Comparison of ENCODE assay signal across 18 cellular contexts in genomic region chr4:126915999-126916625, GRCh38.
DNase-seq lines count a peak whose midpoint lies in the region; ATAC-seq and TF ChIP-seq lines count a peak whose summit lies in the region.
"Had no signal": no experiment of that assay in that cellular context is flagged by ENCODE, and none has a peak within 500 bp of the region (broad histone marks: within the 10 kb centered on the region; RNA-seq: fewer than 3 reads in every experiment).

No MANE protein-coding gene starts in this region.

- DNase-seq in NCI-H2171 treated with DMSO at 0.1 percent for 48 hours (lab: John Stamatoyannopoulos, UW) (peak; percentile 16), NCI-H2171 (lab: John Stamatoyannopoulos, UW) (no peak), lower lobe of right lung (no peak), upper lobe of right lung (no peak), AG08395 (ENCODE audit: low spot score) (no peak)
- DNase-seq in activated CD4-positive, alpha-beta T cell treated with anti-CD3 and anti-CD28 coated beads for 36 hours = no peak
- DNase-seq: activated CD4-positive, alpha-beta T cell treated with anti-CD3 and anti-CD28 coated beads, Interleukin-2, amount 50 U/mL, for 1 hour; activated naive CD4-positive, alpha-beta T cell treated with anti-CD3 and anti-CD28 coated beads, Interleukin-2, amount 10 ng/mL, durations not matched to agents 7 days and 5 days; CD8-positive, alpha-beta T cell; KBM-7; left ventricle myocardium inferior; Right ventricle myocardium superior; spleen; transverse colon had no signal

- H3K27me3 Mint-ChIP-seq in brain = no peaks in the 10 kb centered on the region
- no peaks in the 10 kb centered on the region for H3K27me3 Mint-ChIP-seq in activated CD4-positive, alpha-beta T cell treated with anti-CD3 and anti-CD28 coated beads for 36 hours
- H3K27me3 Mint-ChIP-seq: activated naive CD4-positive, alpha-beta T cell treated with anti-CD3 and anti-CD28 coated beads, Interleukin-2, amount 10 ng/mL, durations not matched to agents 7 days and 5 days had no signal

- peak overlapping the region in 4 of 5 experiments; percentile 32 to 60 (median 50) for H3K4me3 Mint-ChIP-seq in brain
- no peak overlapping the region for H3K4me3 Mint-ChIP-seq in activated CD4-positive, alpha-beta T cell treated with anti-CD3 and anti-CD28 coated beads for 36 hours
- H3K4me3 Mint-ChIP-seq: activated naive CD4-positive, alpha-beta T cell treated with anti-CD3 and anti-CD28 coated beads, Interleukin-2, amount 10 ng/mL, durations not matched to agents 7 days and 5 days; CD8-positive, alpha-beta T cell had no signal

- intact Hi-C loops in lower lobe of right lung (cut with DNase I) = no loop called here
- intact Hi-C loops in upper lobe of right lung (cut with DNase I) = no loop called here
- intact Hi-C loops in activated CD4-positive, alpha-beta T cell treated with anti-CD3 and anti-CD28 coated beads for 36 hours (cut with DNase I, micrococcal nuclease) = no loop called here

- H3K36me3 Mint-ChIP-seq in brain = no peaks in the 10 kb centered on the region
- no peaks in the 10 kb centered on the region for H3K36me3 Mint-ChIP-seq in activated CD4-positive, alpha-beta T cell treated with anti-CD3 and anti-CD28 coated beads for 36 hours (ENCODE audit: low read depth)
- H3K36me3 Mint-ChIP-seq: activated naive CD4-positive, alpha-beta T cell treated with anti-CD3 and anti-CD28 coated beads, Interleukin-2, amount 10 ng/mL, durations not matched to agents 7 days and 5 days; CD8-positive, alpha-beta T cell had no signal

- no peaks in the 10 kb centered on the region for H3K36me3 ChIP-seq in lower lobe of right lung
- no peaks in the 10 kb centered on the region for H3K36me3 ChIP-seq in upper lobe of right lung
- H3K36me3 ChIP-seq: left ventricle myocardium inferior, spleen, transverse colon had no signal

- no peak overlapping the region for H3K4me3 ChIP-seq in lower lobe of right lung
- peak overlapping the region; percentile 1 for H3K4me3 ChIP-seq in upper lobe of right lung
- H3K4me3 ChIP-seq: left ventricle myocardium inferior, spleen, transverse colon had no signal

- CTCF ChIA-PET in activated CD4-positive, alpha-beta T cell treated with anti-CD3 and anti-CD28 coated beads for 36 hours (lab: Charles Lee) = no interaction called here

- ATAC-seq in lower lobe of right lung = no peak
- ATAC-seq in upper lobe of right lung = no peak
- ATAC-seq in activated CD4-positive, alpha-beta T cell treated with anti-CD3 and anti-CD28 coated beads for 36 hours = no peak
- ATAC-seq in HG03175 (IDR thresholded peaks at IDR 0.05; ENCODE audit: unreplicated experiment) = no peak
- ATAC-seq: CD8-positive, alpha-beta T cell had no signal

- no peaks in the 10 kb centered on the region for H3K27me3 ChIP-seq in lower lobe of right lung (ENCODE audit: low read depth)
- no peaks in the 10 kb centered on the region for H3K27me3 ChIP-seq in upper lobe of right lung
- H3K27me3 ChIP-seq: spleen, transverse colon had no signal

- H3K9me3 ChIP-seq in lower lobe of right lung (no peaks in the 10 kb centered on the region), upper lobe of right lung (no peaks in the 10 kb centered on the region)

- peaks cover 4 to 34% (median 19%) of the 10 kb centered on the region in 5 experiments for H3K9me3 Mint-ChIP-seq in brain
- H3K9me3 Mint-ChIP-seq in activated CD4-positive, alpha-beta T cell treated with anti-CD3 and anti-CD28 coated beads for 36 hours (ENCODE audit: low read depth) = peaks cover 10% of the 10 kb centered on the region

- no peak for TF ChIP-seq CTCF in brain (conservative IDR thresholded peaks at IDR 0.05)
- no peak for TF ChIP-seq CTCF in lower lobe of right lung (IDR thresholded peaks at IDR 0.05)
- no peak for TF ChIP-seq CTCF in upper lobe of right lung (IDR thresholded peaks at IDR 0.05)

- H3K4me1 Mint-ChIP-seq in brain = peaks cover 18% of the 10 kb centered on the region
- H3K4me1 Mint-ChIP-seq in activated CD4-positive, alpha-beta T cell treated with anti-CD3 and anti-CD28 coated beads for 36 hours = no peaks in the 10 kb centered on the region
- H3K4me1 Mint-ChIP-seq: activated naive CD4-positive, alpha-beta T cell treated with anti-CD3 and anti-CD28 coated beads, Interleukin-2, amount 10 ng/mL, durations not matched to agents 7 days and 5 days had no signal

- no peaks in the 10 kb centered on the region for H3K4me1 ChIP-seq in lower lobe of right lung
- peaks cover 5% of the 10 kb centered on the region for H3K4me1 ChIP-seq in upper lobe of right lung
- H3K4me1 ChIP-seq: left ventricle myocardium inferior, spleen had no signal

- H3K27ac ChIP-seq in lower lobe of right lung (peak overlapping the region; percentile 3), upper lobe of right lung (no peak overlapping the region)
- H3K27ac ChIP-seq: 22Rv1, HL-60, left ventricle myocardium inferior, spleen had no signal

- H3K27ac Mint-ChIP-seq in brain = peak overlapping the region; percentile 76 to 92 (median 89)
- no peak overlapping the region for H3K27ac Mint-ChIP-seq in activated CD4-positive, alpha-beta T cell treated with anti-CD3 and anti-CD28 coated beads for 36 hours
- H3K27ac Mint-ChIP-seq: activated naive CD4-positive, alpha-beta T cell treated with anti-CD3 and anti-CD28 coated beads, Interleukin-2, amount 10 ng/mL, durations not matched to agents 7 days and 5 days; CD8-positive, alpha-beta T cell had no signal

- POLR2A ChIA-PET in activated CD4-positive, alpha-beta T cell treated with anti-CD3 and anti-CD28 coated beads for 36 hours (lab: Charles Lee) = no interaction called here
